Comparison of ENCODE assay signal across 8 cellular contexts in genomic region chr9:33817327-33818166, GRCh38. TPM values are rescaled to one million over a fixed set of nuclear protein-coding genes. Genes with fewer than 3 reads are reported as not detected.
DNase-seq lines count a peak whose midpoint lies in the region; ATAC-seq and TF ChIP-seq lines count a peak whose summit lies in the region.

No MANE protein-coding gene starts in this region.

- H3K36me3 ChIP-seq in gastroesophageal sphincter (no peaks in the 10 kb centered on the region), tibial nerve (no peaks in the 10 kb centered on the region)

- no peaks in the 10 kb centered on the region for H3K9me3 ChIP-seq in gastroesophageal sphincter
- H3K9me3 ChIP-seq in tibial nerve: no peaks in the 10 kb centered on the region

- peaks cover 52% of the 10 kb centered on the region for H3K4me1 Mint-ChIP-seq in CD14-positive monocyte

- no peaks in the 10 kb centered on the region for H3K27me3 ChIP-seq in gastroesophageal sphincter
- H3K27me3 ChIP-seq in tibial nerve: no peaks in the 10 kb centered on the region

- H3K27ac Mint-ChIP-seq in CD14-positive monocyte: peak overlapping the region; percentile 81 to 99 (median 97)

- H3K4me3 Mint-ChIP-seq in CD14-positive monocyte: peak overlapping the region; percentile 90 to 98

- H3K27ac ChIP-seq in gastroesophageal sphincter: peak overlapping the region; percentile 95 to 99 (median 98)
- H3K27ac ChIP-seq in tibial nerve: peak overlapping the region; percentile 97 to 100 (median 99)

- H3K36me3 Mint-ChIP-seq in CD14-positive monocyte: peaks cover 9 to 11% of the 10 kb centered on the region in 2 donors

- intact Hi-C loops in CD14-positive monocyte (cut with micrococcal nuclease): loop anchor here in 1 of 2 donors (5.0 kb wide), 1 partner anchor 35 kb away; no protein-coding TSS in a partner anchor

- no peaks in the 10 kb centered on the region for H3K27me3 Mint-ChIP-seq in CD14-positive monocyte (ENCODE audit: low read depth in 3 of 3)

- peaks cover 0 to 3% (median 0%) of the 10 kb centered on the region in 7 donors for H3K9me3 Mint-ChIP-seq in CD14-positive monocyte

- TF ChIP-seq CTCF in CD14-positive monocyte (IDR thresholded peaks at IDR 0.05) (peak; percentile 38), gastroesophageal sphincter (IDR thresholded peaks at IDR 0.05) (peak in 3 of 4 experiments; percentile 26 to 48 (median 27)), tibial nerve (IDR thresholded peaks at IDR 0.05) (peak in 3 of 5 experiments; percentile 7 to 58 (median 33))

- ATAC-seq in GM19043 (IDR thresholded peaks at IDR 0.05; ENCODE audit: low read depth, unreplicated experiment) (peak; percentile 3), HG03439 (IDR thresholded peaks at IDR 0.05; ENCODE audit: unreplicated experiment) (peak; percentile 26), gastroesophageal sphincter (peak; percentile 39)

- 0% methylated on average over 11 of the region's 81 CpGs; no CpG with 5 or more reads in 1 of the 2 donors for WGBS in gastroesophageal sphincter (ENCODE audit: low coverage in 1 of 2), 2 donors
- WGBS in tibial nerve, 2 donors: 1 to 3% methylated on average over 26 to 35 of the region's 81 CpGs

- H3K4me1 ChIP-seq in gastroesophageal sphincter (peaks cover 10 to 74% (median 34%) of the 10 kb centered on the region in 3 donors), tibial nerve (peaks cover 0 to 78% (median 37%) of the 10 kb centered on the region in 4 donors)

- peak; percentile 76 for DNase-seq in CD14-positive monocyte (ENCODE audit: low spot score)
- DNase-seq in RPMI8226: peak; percentile 61
- DNase-seq in activated naive CD4-positive, alpha-beta T cell treated with Interleukin-2 at 50 U/mL for 16 hours: peak; percentile 51
- peak in 45 of 56 donors; percentile 19 to 88 (median 65) for DNase-seq in nucleus accumbens (lab: John Stamatoyannopoulos, UW)
- DNase-seq in tibial nerve (ENCODE audit: low spot score in 2 of 2): peak; percentile 25 to 26

- TF ChIP-seq EP300 in gastroesophageal sphincter (IDR thresholded peaks at IDR 0.05): no peak
- TF ChIP-seq EP300 in tibial nerve (IDR thresholded peaks at IDR 0.05): no peak

- peak overlapping the region; percentile 80 to 97 for H3K4me3 ChIP-seq in gastroesophageal sphincter
- H3K4me3 ChIP-seq in tibial nerve: peak overlapping the region; percentile 72 to 94 (median 84)

- TF ChIP-seq POLR2A in gastroesophageal sphincter (IDR thresholded peaks at IDR 0.05) (peak; percentile 18 to 36), tibial nerve (IDR thresholded peaks at IDR 0.05) (peak in 1 of 2 donors; percentile 22)

RNA-seq across cellular contexts. Expression of gene UBE2R2, which starts 0.6 kb away (rescaled TPM):
- polyA plus RNA-seq in CD14-positive monocyte: 10 to 100 TPM; 30.5 to 37.2 TPM
- total RNA-seq in gastroesophageal sphincter (10 to 100 TPM; 26.5 to 43.9 (median 33.0) TPM), tibial nerve (10 to 100 TPM; 23.2 to 28.4 (median 25.9) TPM)

RNA-seq across cellular contexts. Expression of gene PRSS3, which starts 22.2 kb away (rescaled TPM):
- polyA plus RNA-seq in CD14-positive monocyte: not detected
- total RNA-seq in gastroesophageal sphincter (1 to 10 TPM in 3 of 4 donors, not detected in 1; 1.2 to 3.6 (median 2.2) TPM), tibial nerve (not detected)

Comparison
In these comparisons a context has a peak if more than half of its experiments do, and no peak if none do; other contexts are left out.
1. Peak in every context shown above with its lines: DNase-seq, ATAC-seq, H3K4me3 ChIP-seq and H3K27ac ChIP-seq.
2. DNase-seq: peak in every context shown above with its lines; median percentile 76 in CD14-positive monocyte; 65 in nucleus accumbens; 61 in RPMI8226; 51 in activated naive CD4-positive, alpha-beta T cell treated with Interleukin-2 at 50 U/mL for 16 hours; 26 in tibial nerve.